ENCODE assay signal across 8 cellular contexts in the genomic region with DNA sequence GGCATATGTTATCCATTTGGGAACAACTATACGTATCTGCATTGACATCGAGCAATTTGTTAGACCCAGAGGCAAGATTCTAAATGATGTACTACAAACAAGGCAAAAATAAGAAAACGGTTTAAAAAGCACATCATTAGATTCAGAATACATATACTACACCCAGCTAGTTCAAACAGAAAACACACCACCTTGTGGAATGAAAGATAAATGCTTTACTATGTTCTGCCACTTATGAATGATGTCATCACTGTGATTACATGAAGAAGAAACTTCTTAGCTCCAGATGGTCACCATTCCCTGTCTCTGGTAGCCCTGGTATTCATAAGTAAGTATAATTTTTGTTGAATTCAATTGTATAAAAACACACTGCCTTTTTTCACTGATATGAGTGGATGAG. TPM values are rescaled to one million over a fixed set of nuclear protein-coding genes. Genes with fewer than 3 reads are reported as not detected.
DNase-seq lines count a peak whose midpoint lies in the region; ATAC-seq, FAIRE-seq and TF ChIP-seq lines count a peak whose summit lies in the region.

No MANE protein-coding gene starts in this region.

- H3K4me3 ChIP-seq in RWPE2 (ENCODE audit: severe bottlenecking) (no peak overlapping the region), lower leg skin (ENCODE audit: low read depth, poor library complexity, severe bottlenecking) (no peak overlapping the region)

- TF ChIP-seq POLR2A in lower leg skin (IDR thresholded peaks at IDR 0.05): no peak

- no peak overlapping the region for H3K27ac ChIP-seq in RWPE2 (ENCODE audit: poor library complexity, severe bottlenecking)

- H3K4me1 ChIP-seq in RWPE2 (ENCODE audit: insufficient read depth, poor library complexity, severe bottlenecking): peaks cover 9% of the 10 kb centered on the region

- no peaks in the 10 kb centered on the region for H3K36me3 ChIP-seq in RWPE2 (ENCODE audit: low read depth)

- 54 to 62% methylated on average over 3 of the region's 3 CpGs for WGBS in lower leg skin, 2 donors

- H3K9me3 ChIP-seq in RWPE2 (ENCODE audit: severe bottlenecking): no peaks in the 10 kb centered on the region

- no peak for FAIRE-seq in D721Med (lab: Jason Lieb, UNC)

- TF ChIP-seq CTCF in D721Med (IDR thresholded peaks at IDR 0.05; ENCODE audit: insufficient read depth, missing control alignments) (peak; percentile 40), RWPE2 (IDR thresholded peaks at IDR 0.05; ENCODE audit: poor library complexity, severe bottlenecking) (peak; percentile 60), lower leg skin (IDR thresholded peaks at IDR 0.05) (no peak)

- peak; percentile 81 for ATAC-seq in RWPE2 (ENCODE audit: low read depth)
- no peak for ATAC-seq in HG02623 (IDR thresholded peaks at IDR 0.05; ENCODE audit: unreplicated experiment)

- no peak for DNase-seq in D721Med (ENCODE audit: insufficient read length, low spot score)
- peak; percentile 64 for DNase-seq in HPDE6-E6E7 (ENCODE audit: extremely low spot score)
- no peak for DNase-seq in RWPE2 (ENCODE audit: low spot score)
- DNase-seq in iris pigment epithelial cell (ENCODE audit: low read depth): peak; percentile 76
- no peak for DNase-seq in lower leg skin (ENCODE audit: low spot score in 2 of 2)
- no peak for DNase-seq in stimulated activated CD4-positive, alpha-beta T cell treated with anti-CD3 and anti-CD28 coated beads, Interleukin-4, amount 100 ng/mL, for 4 hours
- DNase-seq in islet precursor cell: no peak

- peaks cover 3% of the 10 kb centered on the region for H3K27me3 ChIP-seq in RWPE2 (ENCODE audit: insufficient read depth, poor library complexity, severe bottlenecking)

- intact Hi-C loops in lower leg skin (cut with DNase I; ENCODE audit: low total_unique reads): no loop called here

RNA-seq across cellular contexts. Expression of gene NACA2, which starts 7.8 kb away (rescaled TPM):
- total RNA-seq in lower leg skin: not detected

Comparison
In these comparisons a context has a peak if more than half of its experiments do, and no peak if none do; other contexts are left out.
1. DNase-seq: peak in HPDE6-E6E7 (single experiment) and iris pigment epithelial cell (single experiment); none in D721Med (single experiment), RWPE2 (single experiment), lower leg skin (0 of 2), stimulated activated CD4-positive, alpha-beta T cell treated with anti-CD3 and anti-CD28 coated beads, Interleukin-4, amount 100 ng/mL, for 4 hours (0 of 2) and islet precursor cell (single experiment).
2. CTCF ChIP-seq: peak in D721Med (single experiment) and RWPE2 (single experiment); none in lower leg skin (0 of 3).